In the genomic region with DNA sequence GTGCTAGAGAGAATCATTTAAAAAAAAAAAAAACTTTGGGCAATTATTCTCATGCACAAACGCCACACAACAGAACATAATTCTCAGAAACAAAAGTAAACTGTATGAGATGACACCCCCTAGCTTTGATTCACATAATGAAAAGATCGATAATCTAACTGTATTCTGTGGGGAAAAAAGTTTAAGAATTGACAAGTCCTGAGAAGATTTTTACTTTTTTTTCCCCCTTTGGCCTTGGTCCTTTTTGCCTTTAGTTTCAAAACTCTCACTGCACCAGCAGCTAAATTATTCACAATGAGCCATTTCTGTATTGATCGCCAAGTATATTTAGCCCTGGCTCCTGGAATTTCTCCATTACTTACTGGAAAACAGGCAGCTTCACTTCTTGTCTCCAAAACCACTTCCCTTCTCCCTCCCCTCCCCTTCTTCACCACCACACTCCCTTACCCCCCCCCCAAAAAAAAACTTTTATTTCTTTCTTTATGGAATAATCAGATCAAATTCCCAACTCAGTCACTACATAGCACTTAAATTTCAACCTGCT, we compare ENCODE assay signal across 9 cellular contexts. TPM values are rescaled to one million over a fixed set of nuclear protein-coding genes. Genes with fewer than 3 reads are reported as not detected.
DNase-seq lines count a peak whose midpoint lies in the region; ATAC-seq, FAIRE-seq and TF ChIP-seq lines count a peak whose summit lies in the region.
"Had no signal": no experiment of that assay in that cellular context is flagged by ENCODE, and none has a peak within 500 bp of the region (broad histone marks: within the 10 kb centered on the region; RNA-seq: fewer than 3 reads in every experiment).

No MANE protein-coding gene starts in this region.

- CTCF ChIA-PET in OCI-LY7 (lab: Charles Lee; ENCODE audit: unreplicated experiment) = interaction anchor here (0.6 to 1.5 kb wide), 4 partner anchors 92 to 461 kb away, joined by 3 read pairs; no protein-coding TSS in a partner anchor

- TF ChIP-seq CTCF in OCI-LY7 (conservative IDR thresholded peaks at IDR 0.05; ENCODE audit: low read length) = peak; percentile 72
- no peak for TF ChIP-seq CTCF in epithelial cell of esophagus (IDR thresholded peaks at IDR 0.05; ENCODE audit: insufficient read depth, low read depth, low read length, missing control alignments)
- no peak for TF ChIP-seq CTCF in pancreas (IDR thresholded peaks at IDR 0.05)

- BruUV-seq in OCI-LY7 (replicated peaks; lab: Mats Ljungman, UMichigan) = no TSS peak

- peak overlapping the region; percentile 76 for H2AFZ ChIP-seq in OCI-LY7 (ENCODE audit: low read length)

- intact Hi-C loops in OCI-LY7 (cut with micrococcal nuclease; ENCODE audit: unreplicated experiment) (no loop called here), pancreas (cut with DNase I) (no loop called here), left colon (cut with DNase I, micrococcal nuclease) (no loop called here)

- H3K27ac ChIP-seq in OCI-LY7 (ENCODE audit: low read depth, low read length, poor library complexity, severe bottlenecking) = peak overlapping the region; percentile 92
- peak overlapping the region in 3 of 4 donors; percentile 22 to 86 (median 83) for H3K27ac ChIP-seq in pancreas

- peak overlapping the region; percentile 91 for H3K4me2 ChIP-seq in OCI-LY7 (ENCODE audit: low read length)

- peaks cover 25% of the 10 kb centered on the region for H3K36me3 ChIP-seq in OCI-LY7 (ENCODE audit: insufficient read depth, low read length)
- no peaks in the 10 kb centered on the region for H3K36me3 ChIP-seq in pancreas

- 7 to 10% methylated on average over 3 of the region's 3 CpGs for WGBS in pancreas, 2 donors

- ATAC-seq in pancreas = peak in 2 of 4 donors; percentile 7
- ATAC-seq in GM21381 (IDR thresholded peaks at IDR 0.05; ENCODE audit: unreplicated experiment) = no peak
- ATAC-seq in HG03439 (IDR thresholded peaks at IDR 0.05; ENCODE audit: unreplicated experiment) = no peak
- no peak for ATAC-seq in left colon

- DNase-seq in EH (ENCODE audit: low read depth) = peak; percentile 10
- no peak for DNase-seq in OCI-LY7 (ENCODE audit: low spot score)
- no peak for DNase-seq in epithelial cell of esophagus (ENCODE audit: low read depth)
- DNase-seq in pancreas = peak in 1 of 6 donors; percentile 3
- no peak for DNase-seq in SW480 (ENCODE audit: low spot score)
- DNase-seq in left colon = no peak
- DNase-seq: activated naive CD4-positive, alpha-beta T cell treated with Interleukin-2 at 50 U/mL for 16 hours had no signal

- H3K9me2 ChIP-seq in OCI-LY7 (ENCODE audit: insufficient read depth, low read length) = no peaks in the 10 kb centered on the region

- H3K79me2 ChIP-seq in OCI-LY7 (ENCODE audit: insufficient read depth, low read depth, low read length) = peaks cover 46% of the 10 kb centered on the region; the same call in 1 of the 2 replicates

- peak overlapping the region; percentile 86 for H3K4me3 ChIP-seq in OCI-LY7 (ENCODE audit: low read depth, low read length, poor library complexity, severe bottlenecking)
- H3K4me3 ChIP-seq in epithelial cell of esophagus (ENCODE audit: low read length) = peak overlapping the region; percentile 61
- peak overlapping the region in 2 of 4 donors; percentile 82 to 83 for H3K4me3 ChIP-seq in pancreas

- H3K4me1 ChIP-seq in OCI-LY7 (ENCODE audit: insufficient read depth, low read length, poor library complexity, severe bottlenecking) (peaks cover 40% of the 10 kb centered on the region), pancreas (peaks cover 0 to 21% (median 4%) of the 10 kb centered on the region in 3 donors)

- H3K27me3 ChIP-seq in pancreas = no peaks in the 10 kb centered on the region

- no peak for FAIRE-seq in pancreas (lab: Jason Lieb, UNC)

- H3K9me3 ChIP-seq in OCI-LY7 (ENCODE audit: low read length) = no peaks in the 10 kb centered on the region
- H3K9me3 ChIP-seq in pancreas = no peaks in the 10 kb centered on the region

- POLR2A ChIA-PET in OCI-LY7 (lab: Charles Lee) = interaction anchor here (0.6 to 9.4 kb wide), 32 partner anchors 9 to 777 kb away, joined by 3 to 108 read pairs (median 4); a partner anchor contains a TSS

- no peaks in the 10 kb centered on the region for H4K20me1 ChIP-seq in OCI-LY7 (ENCODE audit: insufficient read depth, low read length)

RNA-seq across cellular contexts. Expression of a gene that starts 2.0 kb away (rescaled TPM):
- total RNA-seq in OCI-LY7 (2014; rRNA removed; shearing (Covaris generic)) = 45.1 and 54.6 TPM in 2 replicates
- total RNA-seq in OCI-LY7 (2022) (20.0 and 23.3 TPM in 2 replicates), pancreas (1 to 10 TPM; 3.0 to 8.6 (median 3.3) TPM), left colon (1 to 10 TPM; 7.7 to 8.5 TPM)
- 1 to 10 TPM in 1 of 2 donors, under 1 TPM in 1; 0.65 to 1.1 TPM for polyA plus RNA-seq in pancreas
